ENCODE assay signal across 8 cellular contexts in the genomic region with DNA sequence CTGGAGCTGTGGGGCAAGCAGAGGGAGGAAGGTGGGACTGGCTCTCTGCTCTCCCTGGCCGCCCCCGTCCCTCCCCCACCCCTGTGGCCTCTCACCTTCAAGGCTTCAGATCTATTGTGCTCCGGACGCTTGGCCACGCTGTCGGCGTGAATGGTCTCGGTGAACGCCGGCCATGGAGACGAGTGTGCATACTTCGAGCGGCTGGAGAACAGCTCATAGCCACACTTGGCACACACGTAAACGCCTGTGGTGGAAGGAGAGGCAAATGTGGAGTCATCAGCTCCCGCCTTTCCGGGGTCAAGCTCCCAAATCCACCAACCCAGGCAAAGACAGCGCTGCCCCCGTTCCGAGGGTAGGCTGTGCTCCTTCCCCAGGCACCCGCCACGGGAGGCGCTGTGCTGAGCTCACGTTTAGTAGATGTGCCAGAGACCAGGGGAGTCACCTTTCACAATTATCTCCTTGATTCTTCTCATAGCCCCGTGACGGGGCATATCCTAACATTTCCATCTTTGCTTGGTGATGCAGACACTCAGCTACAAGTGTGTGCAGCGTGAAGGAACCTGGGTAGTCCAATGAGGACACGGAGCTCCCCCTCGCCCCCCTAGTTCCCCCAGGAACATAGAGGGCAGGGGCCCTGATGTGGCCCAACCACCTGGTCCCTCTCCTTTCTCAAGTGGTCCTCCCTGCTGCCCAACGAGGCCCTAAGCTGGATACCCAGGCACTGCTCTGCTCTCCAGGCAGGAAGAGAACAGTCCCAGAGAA. TPM values are rescaled to one million over a fixed set of nuclear protein-coding genes. Genes with fewer than 3 reads are reported as not detected.
DNase-seq lines count a peak whose midpoint lies in the region; ATAC-seq and TF ChIP-seq lines count a peak whose summit lies in the region.

No MANE protein-coding gene starts in this region.

- H3K4me1 ChIP-seq in KMS-11 (ENCODE audit: low read depth, poor library complexity, severe bottlenecking) (peaks cover 18% of the 10 kb centered on the region), breast epithelium (peaks cover 0 to 10% of the 10 kb centered on the region in 2 donors)
- H3K4me1 ChIP-seq in naive thymus-derived CD4-positive, alpha-beta T cell (ENCODE audit: control insufficient read depth in 2 of 2, insufficient read depth in 2 of 2, low read length in 2 of 2) = peaks cover 6 to 7% of the 10 kb centered on the region in 2 donors

- DNase-seq in CD14-positive monocyte (ENCODE audit: low spot score) (no peak), breast epithelium (ENCODE audit: low spot score in 2 of 2) (no peak), medulla oblongata (ENCODE audit: extremely low spot score) (no peak), NCI-H187 treated with DMSO at 0.1 percent for 48 hours (lab: John Stamatoyannopoulos, UW) (no peak)
- no peak for DNase-seq in naive thymus-derived CD4-positive, alpha-beta T cell

- no peak for TF ChIP-seq CTCF in CD14-positive monocyte (IDR thresholded peaks at IDR 0.05)
- no peak for TF ChIP-seq CTCF in KMS-11 (conservative IDR thresholded peaks at IDR 0.05; ENCODE audit: low read depth, low read length)
- TF ChIP-seq CTCF in breast epithelium (IDR thresholded peaks at IDR 0.05) = no peak

- peak overlapping the region; percentile 84 to 95 (median 91) for H3K27ac Mint-ChIP-seq in CD14-positive monocyte
- peak overlapping the region in 2 of 9 donors; percentile 5 to 63 for H3K27ac Mint-ChIP-seq in naive thymus-derived CD4-positive, alpha-beta T cell

- peak overlapping the region; percentile 97 for H3K4me2 ChIP-seq in KMS-11

- peaks cover 34 to 51% of the 10 kb centered on the region in 2 donors for H3K36me3 Mint-ChIP-seq in CD14-positive monocyte
- H3K36me3 Mint-ChIP-seq in naive thymus-derived CD4-positive, alpha-beta T cell = peaks cover 0 to 5% (median 0%) of the 10 kb centered on the region in 5 donors

- CTCF ChIA-PET in naive thymus-derived CD4-positive, alpha-beta T cell (lab: Charles Lee) = interaction anchor here (0.5 to 1.3 kb wide), 2 partner anchors 12 to 236 kb away, joined by 4 to 7 read pairs; no protein-coding TSS in a partner anchor

- intact Hi-C loops in CD14-positive monocyte (cut with micrococcal nuclease) = loop anchor here in 1 of 2 donors (10.0 kb wide), 1 partner anchor 213 kb away; the partner anchor contains the start of gene TRAF7
- intact Hi-C loops in breast epithelium (cut with DNase I; ENCODE audit: low total_unique reads) = no loop called here
- intact Hi-C loops in naive thymus-derived CD4-positive, alpha-beta T cell (cut with micrococcal nuclease) = loop anchor here in 1 of 2 donors (5.0 to 10.0 kb wide), 5 partner anchors 237 to 634 kb away; partner anchors contain the start of genes CRAMP1, IFT140, MAPK8IP3 and TELO2

- peaks cover 0 to 3% (median 0%) of the 10 kb centered on the region in 3 donors for H3K27me3 Mint-ChIP-seq in CD14-positive monocyte (ENCODE audit: low read depth in 3 of 3)
- no peaks in the 10 kb centered on the region for H3K27me3 Mint-ChIP-seq in naive thymus-derived CD4-positive, alpha-beta T cell

- H3K27me3 ChIP-seq in KMS-11 (ENCODE audit: insufficient read depth, low read depth) = no peaks in the 10 kb centered on the region
- no peaks in the 10 kb centered on the region for H3K27me3 ChIP-seq in breast epithelium
- no peaks in the 10 kb centered on the region for H3K27me3 ChIP-seq in naive thymus-derived CD4-positive, alpha-beta T cell (ENCODE audit: control insufficient read depth in 2 of 2, insufficient read depth in 2 of 2, low read length in 2 of 2)

- no peak overlapping the region for H2AFZ ChIP-seq in KMS-11 (ENCODE audit: low read depth)

- ATAC-seq in naive thymus-derived CD4-positive, alpha-beta T cell = no peak
- no peak for ATAC-seq in HG02852 (IDR thresholded peaks at IDR 0.05; ENCODE audit: unreplicated experiment)
- no peak for ATAC-seq in GM18907 (IDR thresholded peaks at IDR 0.05; ENCODE audit: unreplicated experiment)

- peak overlapping the region; percentile 89 to 91 for H3K4me3 Mint-ChIP-seq in CD14-positive monocyte
- H3K4me3 Mint-ChIP-seq in naive thymus-derived CD4-positive, alpha-beta T cell = peak overlapping the region in 9 of 10 donors; percentile 45 to 90 (median 87)

- no peaks in the 10 kb centered on the region for H3K79me2 ChIP-seq in KMS-11 (ENCODE audit: insufficient read depth, low read depth)

- no peaks in the 10 kb centered on the region for H3K9me3 ChIP-seq in breast epithelium
- no peaks in the 10 kb centered on the region for H3K9me3 ChIP-seq in naive thymus-derived CD4-positive, alpha-beta T cell (ENCODE audit: control insufficient read depth in 2 of 3, low read length in 3 of 3)

- H3K4me3 ChIP-seq in KMS-11 (IDR thresholded peaks at IDR 0.05; ENCODE audit: insufficient read depth, low read depth, low read length) (no peak overlapping the region), breast epithelium (peak overlapping the region in 1 of 3 donors; percentile 86)
- no peak overlapping the region for H3K4me3 ChIP-seq in naive thymus-derived CD4-positive, alpha-beta T cell (ENCODE audit: low read length)

- H3K36me3 ChIP-seq in KMS-11 (ENCODE audit: insufficient read depth) (no peaks in the 10 kb centered on the region), breast epithelium (no peaks in the 10 kb centered on the region)
- H3K36me3 ChIP-seq in naive thymus-derived CD4-positive, alpha-beta T cell (ENCODE audit: control insufficient read depth in 2 of 3, insufficient read depth in 3 of 3, low read length in 3 of 3) = peaks cover 0 to 28% (median 4%) of the 10 kb centered on the region in 3 experiments

- peaks cover 62% of the 10 kb centered on the region for H3K4me1 Mint-ChIP-seq in CD14-positive monocyte
- peaks cover 4 to 24% (median 11%) of the 10 kb centered on the region in 7 donors for H3K4me1 Mint-ChIP-seq in naive thymus-derived CD4-positive, alpha-beta T cell

- H3K27ac ChIP-seq in KMS-11 (no peak overlapping the region), breast epithelium (peak overlapping the region; percentile 21 to 49)
- no peak overlapping the region for H3K27ac ChIP-seq in naive thymus-derived CD4-positive, alpha-beta T cell (ENCODE audit: low read depth, low read length)

- H3K9me3 Mint-ChIP-seq in CD14-positive monocyte = no peaks in the 10 kb centered on the region
- H3K9me3 Mint-ChIP-seq in naive thymus-derived CD4-positive, alpha-beta T cell = no peaks in the 10 kb centered on the region

- POLR2A ChIA-PET in naive thymus-derived CD4-positive, alpha-beta T cell (lab: Charles Lee) = interaction anchor here (1.0 to 5.0 kb wide), 3 partner anchors 12 to 159 kb away, joined by 3 to 52 read pairs (median 6); partner anchors contain the start of genes NUBP2, RPS2 and SPSB3

- H4K20me1 ChIP-seq in KMS-11 (ENCODE audit: insufficient read depth) = no peaks in the 10 kb centered on the region

- TF ChIP-seq POLR2A in breast epithelium (IDR thresholded peaks at IDR 0.05) = no peak

- H3K9ac ChIP-seq in KMS-11 = no peak overlapping the region

RNA-seq across cellular contexts. Expression of gene MSRB1, which starts 1.7 kb away (rescaled TPM):
- 100 to 1,000 TPM; 416 to 427 TPM for polyA plus RNA-seq in CD14-positive monocyte
- total RNA-seq in breast epithelium = 10 to 100 TPM; 12.1 to 17.4 (median 17.0) TPM
- 10 to 100 TPM in 2 of 5 experiments, 1 to 10 TPM in 3; 5.5 to 27.0 (median 8.2) TPM for total RNA-seq in naive thymus-derived CD4-positive, alpha-beta T cell
- 10 to 100 TPM; 15.6 to 15.8 TPM for polyA plus RNA-seq in naive thymus-derived CD4-positive, alpha-beta T cell

RNA-seq across cellular contexts. Expression of gene RPL3L, which starts 13.1 kb away (rescaled TPM):
- polyA plus RNA-seq in CD14-positive monocyte = not detected
- not detected for total RNA-seq in breast epithelium
- not detected for total RNA-seq in naive thymus-derived CD4-positive, alpha-beta T cell
- polyA plus RNA-seq in naive thymus-derived CD4-positive, alpha-beta T cell = not detected

RNA-seq across cellular contexts. Expression of gene NDUFB10, which starts 18.0 kb away (rescaled TPM):
- 100 to 1,000 TPM; 186 to 215 TPM for polyA plus RNA-seq in CD14-positive monocyte
- total RNA-seq in breast epithelium = 100 to 1,000 TPM; 114 to 233 (median 144) TPM
- total RNA-seq in naive thymus-derived CD4-positive, alpha-beta T cell = 100 to 1,000 TPM in 1 of 5 experiments, 10 to 100 TPM in 4; 40.0 to 114 (median 71.1) TPM
- 100 to 1,000 TPM; 166 to 180 TPM for polyA plus RNA-seq in naive thymus-derived CD4-positive, alpha-beta T cell

RNA-seq across cellular contexts. Expression of gene HS3ST6, which starts 23.1 kb away (rescaled TPM):
- polyA plus RNA-seq in CD14-positive monocyte = not detected
- not detected for total RNA-seq in breast epithelium
- total RNA-seq in naive thymus-derived CD4-positive, alpha-beta T cell = not detected
- not detected for polyA plus RNA-seq in naive thymus-derived CD4-positive, alpha-beta T cell

RNA-seq across cellular contexts. Expression of gene RPS2, which starts 23.3 kb away (rescaled TPM):
- polyA plus RNA-seq in CD14-positive monocyte = 1,000 to 10,000 TPM; 1,893 to 2,136 TPM
- 1,000 to 10,000 TPM; 1,340 to 2,607 (median 1,661) TPM for total RNA-seq in breast epithelium
- 1,000 to 10,000 TPM; 2,562 to 3,376 (median 2,918) TPM for total RNA-seq in naive thymus-derived CD4-positive, alpha-beta T cell
- 1,000 to 10,000 TPM; 7,065 to 7,254 TPM for polyA plus RNA-seq in naive thymus-derived CD4-positive, alpha-beta T cell

Comparison
In these comparisons a context has a peak if more than half of its experiments do, and no peak if none do; other contexts are left out.
1. H3K27ac ChIP-seq: peak in breast epithelium (2 of 2); none in KMS-11 (single experiment) and naive thymus-derived CD4-positive, alpha-beta T cell (single experiment).